23 cellular contexts compared by ENCODE assay signal in the genomic region with DNA sequence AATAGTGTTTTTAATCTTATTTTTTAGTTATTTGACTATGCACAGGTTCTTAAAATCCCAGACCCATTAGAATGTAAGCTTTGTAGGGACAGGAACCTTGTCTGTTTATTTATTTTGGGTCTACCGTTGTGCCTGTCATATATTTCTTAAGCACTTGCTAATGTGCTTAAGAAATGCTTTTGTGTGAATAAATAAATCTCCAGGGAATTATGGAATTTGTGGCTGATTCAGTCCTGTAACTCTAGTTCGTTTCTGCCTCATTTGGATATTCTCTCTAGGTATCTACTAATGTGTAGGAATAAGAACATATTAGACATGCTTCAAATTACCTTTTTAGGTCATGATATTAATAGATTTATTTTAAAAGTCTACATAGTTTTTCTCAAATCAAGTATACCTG.
DNase-seq lines count a peak whose midpoint lies in the region; ATAC-seq, FAIRE-seq and TF ChIP-seq lines count a peak whose summit lies in the region.
"Had no signal": no experiment of that assay in that cellular context is flagged by ENCODE, and none has a peak within 500 bp of the region (broad histone marks: within the 10 kb centered on the region; RNA-seq: fewer than 3 reads in every experiment).

No MANE protein-coding gene starts in this region.

- no peak for TF ChIP-seq CTCF in left ventricle myocardium inferior (IDR thresholded peaks at IDR 0.05; ENCODE audit: borderline replicate concordance)
- TF ChIP-seq CTCF in cardiac fibroblast (IDR thresholded peaks at IDR 0.05; ENCODE audit: low read depth, low read length), result no peak
- TF ChIP-seq CTCF in thoracic aorta (IDR thresholded peaks at IDR 0.05), result no peak
- TF ChIP-seq CTCF in adrenal gland (IDR thresholded peaks at IDR 0.05), result no peak

- intact Hi-C loops in left ventricle myocardium inferior (cut with micrococcal nuclease), result no loop called here
- intact Hi-C loops in left cardiac atrium (cut with DNase I), result no loop called here
- intact Hi-C loops in adrenal gland (cut with DNase I), result no loop called here

- 57 to 73% (median 59%) methylated on average over 2 of the region's 2 CpGs for WGBS in adrenal gland, 4 donors

- no peaks in the 10 kb centered on the region for H3K36me3 ChIP-seq in left ventricle myocardium inferior
- no peaks in the 10 kb centered on the region for H3K36me3 ChIP-seq in thoracic aorta
- no peaks in the 10 kb centered on the region for H3K36me3 ChIP-seq in adrenal gland (replicated peaks in 1 of 2)
- H3K36me3 ChIP-seq: BE2C, MG63 had no signal

- FAIRE-seq in islet of Langerhans (lab: Jason Lieb, UNC), result peak; percentile 64
- FAIRE-seq: D721Med, GM19239 had no signal

- H3K9me3 ChIP-seq in left ventricle myocardium inferior (replicated peaks) (no peaks in the 10 kb centered on the region), thoracic aorta (no peaks in the 10 kb centered on the region), adrenal gland (replicated peaks in 1 of 3) (no peaks in the 10 kb centered on the region)
- H3K9me3 ChIP-seq: BE2C, MG63 had no signal

- H3K27ac ChIP-seq in left ventricle myocardium inferior (replicated peaks) (peak overlapping the region; percentile 60), thoracic aorta (peak overlapping the region; percentile 45 to 49), adrenal gland (peak overlapping the region in 2 of 5 donors; percentile 37 to 73)

- H3K4me1 ChIP-seq in left ventricle myocardium inferior (peaks cover 41% of the 10 kb centered on the region), thoracic aorta (ENCODE audit: control insufficient read depth in 1 of 2, low read depth in 2 of 2) (peaks cover 27 to 45% of the 10 kb centered on the region in 2 donors), adrenal gland (replicated peaks in 1 of 2) (peaks cover 9 to 17% of the 10 kb centered on the region in 2 donors)
- H3K4me1 ChIP-seq: BE2C had no signal

- H3K4me3 ChIP-seq in left ventricle myocardium inferior, result no peak overlapping the region
- no peak overlapping the region for H3K4me3 ChIP-seq in cardiac fibroblast (replicated peaks in 1 of 2; ENCODE audit: low read depth in 2 of 2, low read length in 2 of 2)
- no peak overlapping the region for H3K4me3 ChIP-seq in thoracic aorta
- no peak overlapping the region for H3K4me3 ChIP-seq in adrenal gland
- H3K4me3 ChIP-seq: MG63 had no signal

- H3K27me3 ChIP-seq in left ventricle myocardium inferior (ENCODE audit: low read depth), result no peaks in the 10 kb centered on the region
- H3K27me3 ChIP-seq in thoracic aorta (replicated peaks; ENCODE audit: insufficient read depth), result no peaks in the 10 kb centered on the region
- no peaks in the 10 kb centered on the region for H3K27me3 ChIP-seq in adrenal gland
- H3K27me3 ChIP-seq: BE2C, MG63 had no signal

- TF ChIP-seq POLR2A in adrenal gland (IDR thresholded peaks at IDR 0.05), result no peak

- no peak for DNase-seq in left ventricle myocardium inferior
- no peak for DNase-seq in left cardiac atrium
- DNase-seq in cardiac fibroblast (ENCODE audit: low read depth in 2 of 2), result peak; percentile 46 to 73
- no peak for DNase-seq in thoracic aorta (ENCODE audit: low spot score)
- DNase-seq in adrenal gland, result no peak
- DNase-seq in NCI-H446 (lab: John Stamatoyannopoulos, UW), result no peak
- DNase-seq: 8988T; BE2C; DMS53; GDM1; Kasumi-1; MG63; NCI-H1417; NCI-H187 treated with DMSO at 0.1 percent for 48 hours; NCI-H226; NCI-H524; NCI-H774; NK-92 treated with Interleukin-12 subunit alpha and Interleukin-12 subunit beta, amount 100 ng/mL, for 24 hours; SIG-M5 had no signal

- ATAC-seq in left cardiac atrium (no peak), thoracic aorta (ENCODE audit: insufficient number of reproducible peaks, low FRiP score, low read depth) (no peak), HG02571 (IDR thresholded peaks at IDR 0.05; ENCODE audit: unreplicated experiment) (no peak)

Comparison
In these comparisons a context has a peak if more than half of its experiments do, and no peak if none do; other contexts are left out.
1. DNase-seq: peak in cardiac fibroblast (2 of 2); none in left ventricle myocardium inferior (single experiment), left cardiac atrium (single experiment), thoracic aorta (single experiment), adrenal gland (0 of 7) and NCI-H446 (0 of 2).